In genomic region chr13:107625648-107626047, GRCh38 we compare ENCODE assay signal across 10 cellular contexts.
"Had no signal": no experiment of that assay in that cellular context is flagged by ENCODE, and none has a peak within 500 bp of the region (broad histone marks: within the 10 kb centered on the region; RNA-seq: fewer than 3 reads in every experiment).

No MANE protein-coding gene starts in this region.

- H3K9ac ChIP-seq: GM23248 had no signal

- H3K4me2 ChIP-seq: GM23338 had no signal

- H3K27ac ChIP-seq: GM23248 had no signal

- H3K4me3 Mint-ChIP-seq: GM23338, H9, HFFc6 had no signal

- H3K9me3 ChIP-seq: HAP-1 had no signal

- H3K4me3 ChIP-seq: GM23248, GM23338, HAP-1 had no signal

- DNase-seq: GM23248, GOT3, H7, H9, HCEC 1CT, HFFc6 had no signal

- ATAC-seq: GM23338, HCT116 had no signal

- H3K9me3 Mint-ChIP-seq: GM23338, H9 had no signal

- FAIRE-seq: H1 had no signal

- H3K36me3 ChIP-seq: HAP-1 had no signal

- H3K27ac Mint-ChIP-seq: GM23338, H9, HFFc6 had no signal

- H2AFZ ChIP-seq: GM23248, GM23338 had no signal
